1 cellular context compared by ENCODE assay signal in the genomic region with DNA sequence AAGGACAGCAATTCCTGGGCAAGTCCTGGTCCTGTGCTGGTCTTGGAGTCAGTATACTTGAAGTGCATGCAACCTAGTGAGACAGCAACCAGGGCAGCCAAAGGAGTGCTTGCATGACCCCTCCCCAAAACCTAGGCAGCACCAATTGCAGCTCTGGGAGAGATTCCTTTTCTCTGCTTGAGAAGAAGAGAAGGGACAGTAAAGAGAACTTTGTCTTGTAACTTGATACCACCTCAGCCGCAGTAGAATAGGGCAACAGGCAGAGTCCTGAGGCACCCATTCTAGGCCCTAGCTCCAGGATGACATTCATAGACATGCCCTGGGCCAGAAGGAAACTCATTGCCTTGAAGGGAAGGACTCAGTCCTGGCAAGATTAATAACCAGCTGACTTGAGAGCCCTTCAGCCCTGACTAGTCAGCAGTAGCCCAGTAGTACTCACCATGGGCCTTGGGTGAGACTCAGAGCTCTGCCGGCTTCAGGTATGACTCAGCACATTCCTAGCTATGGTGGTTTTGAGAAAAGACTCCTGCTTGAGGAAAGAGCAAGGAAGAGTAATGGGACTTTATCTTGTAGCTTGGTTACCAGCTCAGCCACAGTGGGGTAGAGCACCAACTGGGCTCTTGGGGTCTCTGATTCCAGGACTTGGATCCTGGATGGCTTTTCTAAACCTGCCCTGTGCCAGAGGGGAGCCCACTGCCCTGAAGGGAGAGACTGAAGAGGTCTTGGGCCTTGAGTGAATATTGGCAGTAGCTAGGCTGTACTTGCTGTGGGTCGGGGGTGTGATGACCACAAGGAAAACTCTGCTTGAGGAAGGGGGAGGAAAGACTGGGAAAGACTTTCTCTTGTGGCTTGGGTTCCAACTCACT.
A peak's percentile ranks its signal among the peaks of the same experiment; 100 is the strongest.
TF ChIP-seq lines count a peak whose summit lies in the region.

No MANE protein-coding gene starts in this region.

TF ChIP-seq in K562, 482 proteins besides CTCF, POLR2A, EP300 and RAD21 (continued from another document):
- TF ChIP-seq, protein P1, sequence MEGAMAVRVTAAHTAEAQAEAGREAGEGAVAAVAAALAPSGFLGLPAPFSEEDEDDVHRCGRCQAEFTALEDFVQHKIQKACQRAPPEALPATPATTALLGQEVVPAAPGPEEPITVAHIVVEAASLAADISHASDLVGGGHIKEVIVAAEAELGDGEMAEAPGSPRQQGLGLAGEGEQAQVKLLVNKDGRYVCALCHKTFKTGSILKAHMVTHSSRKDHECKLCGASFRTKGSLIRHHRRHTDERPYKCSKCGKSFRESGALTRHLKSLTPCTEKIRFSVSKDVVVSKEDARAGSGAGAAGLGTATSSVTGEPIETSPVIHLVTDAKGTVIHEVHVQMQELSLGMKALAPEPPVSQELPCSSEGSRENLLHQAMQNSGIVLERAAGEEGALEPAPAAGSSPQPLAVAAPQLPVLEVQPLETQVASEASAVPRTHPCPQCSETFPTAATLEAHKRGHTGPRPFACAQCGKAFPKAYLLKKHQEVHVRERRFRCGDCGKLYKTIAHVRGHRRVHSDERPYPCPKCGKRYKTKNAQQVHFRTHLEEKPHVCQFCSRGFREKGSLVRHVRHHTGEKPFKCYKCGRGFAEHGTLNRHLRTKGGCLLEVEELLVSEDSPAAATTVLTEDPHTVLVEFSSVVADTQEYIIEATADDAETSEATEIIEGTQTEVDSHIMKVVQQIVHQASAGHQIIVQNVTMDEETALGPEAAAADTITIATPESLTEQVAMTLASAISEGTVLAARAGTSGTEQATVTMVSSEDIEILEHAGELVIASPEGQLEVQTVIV (CRISPR knock-in tag; IDR thresholded peaks at IDR 0.05; ENCODE audit: borderline replicate concordance) = no peak
- no peak for TF ChIP-seq ZNF146 (CRISPR knock-in tag; IDR thresholded peaks at IDR 0.05; ENCODE audit: unreplicated experiment)
- TF ChIP-seq, protein P2, sequence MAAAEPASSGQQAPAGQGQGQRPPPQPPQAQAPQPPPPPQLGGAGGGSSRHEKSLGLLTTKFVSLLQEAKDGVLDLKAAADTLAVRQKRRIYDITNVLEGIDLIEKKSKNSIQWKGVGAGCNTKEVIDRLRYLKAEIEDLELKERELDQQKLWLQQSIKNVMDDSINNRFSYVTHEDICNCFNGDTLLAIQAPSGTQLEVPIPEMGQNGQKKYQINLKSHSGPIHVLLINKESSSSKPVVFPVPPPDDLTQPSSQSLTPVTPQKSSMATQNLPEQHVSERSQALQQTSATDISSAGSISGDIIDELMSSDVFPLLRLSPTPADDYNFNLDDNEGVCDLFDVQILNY (CRISPR knock-in tag; IDR thresholded peaks at IDR 0.05) = no peak
- TF ChIP-seq ZNF766 (CRISPR knock-in tag; conservative IDR thresholded peaks at IDR 0.05) = no peak
- peak; percentile 99 for TF ChIP-seq NFE2L1 (tag; IDR thresholded peaks at IDR 0.05; ENCODE audit: borderline replicate concordance, low read depth)
- TF ChIP-seq MAFF (IDR thresholded peaks at IDR 0.05; ENCODE audit: low read length) = peak; percentile 99
- peak; percentile 56; the same call in 1 of the 2 replicates for TF ChIP-seq ATF7 (IDR thresholded peaks at IDR 0.05)
- no peak for TF ChIP-seq HOXB6 (CRISPR knock-in tag; IDR thresholded peaks at IDR 0.05; ENCODE audit: borderline replicate concordance)
- TF ChIP-seq WHSC1 (IDR thresholded peaks at IDR 0.05; ENCODE audit: low read length) = no peak
- no peak for TF ChIP-seq CC2D1A (IDR thresholded peaks at IDR 0.05)
- no peak for TF ChIP-seq LCOR (CRISPR knock-in tag; IDR thresholded peaks at IDR 0.05)
- TF ChIP-seq, protein P3, sequence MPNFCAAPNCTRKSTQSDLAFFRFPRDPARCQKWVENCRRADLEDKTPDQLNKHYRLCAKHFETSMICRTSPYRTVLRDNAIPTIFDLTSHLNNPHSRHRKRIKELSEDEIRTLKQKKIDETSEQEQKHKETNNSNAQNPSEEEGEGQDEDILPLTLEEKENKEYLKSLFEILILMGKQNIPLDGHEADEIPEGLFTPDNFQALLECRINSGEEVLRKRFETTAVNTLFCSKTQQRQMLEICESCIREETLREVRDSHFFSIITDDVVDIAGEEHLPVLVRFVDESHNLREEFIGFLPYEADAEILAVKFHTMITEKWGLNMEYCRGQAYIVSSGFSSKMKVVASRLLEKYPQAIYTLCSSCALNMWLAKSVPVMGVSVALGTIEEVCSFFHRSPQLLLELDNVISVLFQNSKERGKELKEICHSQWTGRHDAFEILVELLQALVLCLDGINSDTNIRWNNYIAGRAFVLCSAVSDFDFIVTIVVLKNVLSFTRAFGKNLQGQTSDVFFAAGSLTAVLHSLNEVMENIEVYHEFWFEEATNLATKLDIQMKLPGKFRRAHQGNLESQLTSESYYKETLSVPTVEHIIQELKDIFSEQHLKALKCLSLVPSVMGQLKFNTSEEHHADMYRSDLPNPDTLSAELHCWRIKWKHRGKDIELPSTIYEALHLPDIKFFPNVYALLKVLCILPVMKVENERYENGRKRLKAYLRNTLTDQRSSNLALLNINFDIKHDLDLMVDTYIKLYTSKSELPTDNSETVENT (CRISPR knock-in tag; IDR thresholded peaks at IDR 0.05) = no peak
- no peak for TF ChIP-seq ZNF165 (CRISPR knock-in tag; IDR thresholded peaks at IDR 0.05; ENCODE audit: borderline replicate concordance)
